ENCODE assay signal across 8 cellular contexts in genomic region chr14:39232554-39233415, GRCh38. TPM values are rescaled to one million over a fixed set of nuclear protein-coding genes. Genes with fewer than 3 reads are reported as not detected.
A peak's percentile ranks its signal among the peaks of the same experiment; 100 is the strongest.
DNase-seq lines count a peak whose midpoint lies in the region; ATAC-seq and TF ChIP-seq lines count a peak whose summit lies in the region.
"Had no signal": no experiment of that assay in that cellular context is flagged by ENCODE, and none has a peak within 500 bp of the region (broad histone marks: within the 10 kb centered on the region; RNA-seq: fewer than 3 reads in every experiment).

No MANE protein-coding gene starts in this region.

- peak; percentile 15 for DNase-seq in GM13977 (ENCODE audit: low spot score)
- peak; percentile 46 for DNase-seq in MM.1S
- peak in 1 of 4 donors; percentile 22 for DNase-seq in body of pancreas
- DNase-seq in psoas muscle, result no peak
- no peak for DNase-seq in GOT3 (lab: John Stamatoyannopoulos, UW)
- DNase-seq in HEK293T (ENCODE audit: extremely low spot score), result no peak
- DNase-seq in DMS153 (lab: John Stamatoyannopoulos, UW), result no peak
- DNase-seq: amniotic stem cell had no signal

- CTCF ChIA-PET in HEK293T (lab: Yijun Ruan, JAX), result interaction anchor here (0.6 to 1.6 kb wide), 5 partner anchors 10 to 194 kb away, joined by 3 to 5 read pairs (median 3); no protein-coding TSS in a partner anchor

- 73 to 75% methylated on average over 12 of the region's 12 CpGs for WGBS in body of pancreas, 2 donors
- 73 to 82% (median 77%) methylated on average over 12 of the region's 12 CpGs for WGBS in psoas muscle, 3 donors

- no peaks in the 10 kb centered on the region for H3K36me3 ChIP-seq in MM.1S (replicated peaks; ENCODE audit: insufficient read depth, low read length)
- H3K36me3 ChIP-seq in body of pancreas (replicated peaks in 1 of 2; ENCODE audit: insufficient read depth in 1 of 2, low read depth in 2 of 2), result no peaks in the 10 kb centered on the region
- H3K36me3 ChIP-seq in psoas muscle (ENCODE audit: insufficient read depth in 1 of 2, low read depth in 1 of 2), result no peaks in the 10 kb centered on the region

- intact Hi-C loops in body of pancreas (cut with DNase I) (no loop called here), psoas muscle (cut with DNase I) (loop anchor here in 1 of 2 donors (10.0 kb wide), 1 partner anchor 132 kb away; no protein-coding TSS in a partner anchor)

- no peaks in the 10 kb centered on the region for H3F3A ChIP-seq in MM.1S (ENCODE audit: insufficient read depth, low read length)

- in situ Hi-C loops in GM13977 (cut with MboI; ENCODE audit: low pct_unique_long_range_greater_than_20kb, low sequenced_read_pairs, unreplicated experiment), result no loop called here

- H3K79me2 ChIP-seq in MM.1S (ENCODE audit: low read length), result no peaks in the 10 kb centered on the region

- H2AFZ ChIP-seq in MM.1S (ENCODE audit: low read length), result peak overlapping the region; percentile 63

- peak; percentile 18 for TF ChIP-seq CTCF in GM13977 (IDR thresholded peaks at IDR 0.05; ENCODE audit: extremely low read depth, insufficient read depth, missing control alignments)
- TF ChIP-seq CTCF in MM.1S (IDR thresholded peaks at IDR 0.05; ENCODE audit: low read length), result no peak
- no peak for TF ChIP-seq CTCF in body of pancreas (IDR thresholded peaks at IDR 0.05)
- no peak for TF ChIP-seq CTCF in psoas muscle (IDR thresholded peaks at IDR 0.05)

- no peaks in the 10 kb centered on the region for H4K20me1 ChIP-seq in MM.1S (ENCODE audit: insufficient read depth, low read length)

- ATAC-seq in body of pancreas (peak; percentile 30), psoas muscle (peak; percentile 74 to 88 (median 80))

- H3K9ac ChIP-seq in MM.1S (ENCODE audit: low read length), result no peak overlapping the region

- H3K9me3 ChIP-seq in MM.1S (replicated peaks; ENCODE audit: insufficient read depth, low read length) (no peaks in the 10 kb centered on the region), body of pancreas (no peaks in the 10 kb centered on the region), psoas muscle (no peaks in the 10 kb centered on the region)

- H3K4me3 ChIP-seq in MM.1S (ENCODE audit: low read length) (peak overlapping the region; percentile 33; the same call in 1 of the 2 replicates), body of pancreas (no peak overlapping the region), psoas muscle (no peak overlapping the region)

- H3K4me2 ChIP-seq in MM.1S (ENCODE audit: low read depth, low read length), result peak overlapping the region; percentile 45; the same call in 1 of the 2 replicates

- H3K27ac ChIP-seq in MM.1S (ENCODE audit: low read length), result peak overlapping the region; percentile 19; the same call in 1 of the 2 replicates
- peak overlapping the region in 3 of 4 donors; percentile 46 to 82 (median 72) for H3K27ac ChIP-seq in body of pancreas
- H3K27ac ChIP-seq in psoas muscle, result no peak overlapping the region

- no peak for TF ChIP-seq POLR2A in body of pancreas (IDR thresholded peaks at IDR 0.05)

- POLR2A ChIA-PET in HEK293T (lab: Yijun Ruan, JAX), result interaction anchor here (0.9 to 1.9 kb wide), 3 partner anchors 34 to 199 kb away, joined by 4 read pairs; partner anchors contain the start of genes FBXO33 and TRAPPC6B

- 0 out of 2 replicates have a peak, but pooled peaks cover 3% of the 10 kb centered on the region for H3K4me1 ChIP-seq in MM.1S (ENCODE audit: low read length)
- H3K4me1 ChIP-seq in body of pancreas, result peaks cover 10% of the 10 kb centered on the region
- peaks cover 4% of the 10 kb centered on the region for H3K4me1 ChIP-seq in psoas muscle

- no peaks in the 10 kb centered on the region for H3K9me2 ChIP-seq in MM.1S (replicated peaks; ENCODE audit: insufficient read depth, low read length)

- H3K27me3 ChIP-seq in MM.1S (replicated peaks; ENCODE audit: insufficient read depth, low read length) (no peaks in the 10 kb centered on the region), body of pancreas (no peaks in the 10 kb centered on the region), psoas muscle (ENCODE audit: insufficient read depth in 3 of 3, low read length in 2 of 3) (no peaks in the 10 kb centered on the region)

TF ChIP-seq in HEK293T, 16 proteins besides CTCF, POLR2A, EP300 and RAD21:
- TF ChIP-seq FOXA1 (IDR thresholded peaks at IDR 0.05) (no peak), L3MBTL2 (conservative IDR thresholded peaks at IDR 0.05) (no peak), HDGF (IDR thresholded peaks at IDR 0.05; ENCODE audit: borderline replicate concordance) (no peak), SUZ12 (IDR thresholded peaks at IDR 0.05) (no peak), FOXM1 (IDR thresholded peaks at IDR 0.05; ENCODE audit: borderline replicate concordance) (no peak), CTBP1 (IDR thresholded peaks at IDR 0.05; ENCODE audit: borderline replicate concordance) (no peak), SP1 (IDR thresholded peaks at IDR 0.05) (no peak), ZNF384 (IDR thresholded peaks at IDR 0.05) (no peak)

RNA-seq across cellular contexts. Expression of gene MIA2, which starts 0.9 kb away (rescaled TPM):
- total RNA-seq in body of pancreas, result 10 to 100 TPM; 43.6 to 46.8 TPM
- 10 to 100 TPM; 15.5 to 26.2 (median 21.3) TPM for total RNA-seq in psoas muscle
- 10 to 100 TPM; 10.6 to 29.1 (median 12.6) TPM for polyA plus RNA-seq in psoas muscle

RNA-seq across cellular contexts. Expression of gene PNN, which starts 57.7 kb away (rescaled TPM):
- total RNA-seq in body of pancreas (10 to 100 TPM; 31.6 to 43.8 TPM), psoas muscle (10 to 100 TPM; 20.1 to 29.5 (median 26.4) TPM)
- 10 to 100 TPM; 17.0 to 33.1 (median 27.6) TPM for polyA plus RNA-seq in psoas muscle

Comparison
In these comparisons a context has a peak if more than half of its experiments do, and no peak if none do; other contexts are left out.
1. DNase-seq: peak in GM13977 (single experiment) and MM.1S (single experiment); none in psoas muscle (0 of 2), GOT3 (single experiment), HEK293T (single experiment) and DMS153 (single experiment).